ENCODE assay signal across 8 cellular contexts in the genomic region with DNA sequence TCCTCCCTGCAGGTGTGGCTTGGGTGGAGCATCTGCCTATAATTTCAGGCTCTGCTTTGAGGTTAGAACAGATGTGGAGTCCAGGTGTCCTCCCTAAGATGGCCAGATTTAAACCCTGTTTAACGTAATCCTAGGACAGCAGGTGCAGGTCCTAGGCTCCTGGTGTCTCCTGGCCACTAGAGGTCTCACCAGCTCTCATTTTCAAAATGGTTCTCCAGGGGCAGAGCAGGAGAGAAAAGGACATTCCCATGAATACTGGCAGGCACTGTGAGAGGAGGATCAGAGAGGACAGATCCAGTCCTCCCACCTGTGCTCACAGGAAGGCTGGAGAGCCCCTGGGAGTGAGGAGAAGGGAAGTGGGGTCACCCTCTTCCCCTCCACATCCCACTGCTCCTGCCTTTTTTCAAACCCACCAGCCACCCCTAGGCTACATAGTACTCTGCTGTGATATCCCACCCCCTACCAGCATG.
A peak's percentile ranks its signal among the peaks of the same experiment; 100 is the strongest.
DNase-seq lines count a peak whose midpoint lies in the region; ATAC-seq, FAIRE-seq and TF ChIP-seq lines count a peak whose summit lies in the region.

No MANE protein-coding gene starts in this region.

- no peak overlapping the region for H3K4me3 Mint-ChIP-seq in astrocyte (ENCODE audit: unreplicated experiment)

- peaks cover 1% of the 10 kb centered on the region for H3K9me3 Mint-ChIP-seq in astrocyte (ENCODE audit: unreplicated experiment)

- peak; percentile 85 for FAIRE-seq in astrocyte (lab: Jason Lieb, UNC)

- no peak overlapping the region for H2AFZ ChIP-seq in astrocyte (ENCODE audit: low read depth, low read length)

- POLR2A ChIA-PET in BJ (lab: Charles Lee): no interaction called here

- peak; percentile 83 for TF ChIP-seq CTCF in BJ (IDR thresholded peaks at IDR 0.05; ENCODE audit: insufficient read depth, low read depth, low read length)
- peak; percentile 62 for TF ChIP-seq CTCF in astrocyte (IDR thresholded peaks at IDR 0.05; ENCODE audit: insufficient read depth, low read depth, low read length)
- TF ChIP-seq CTCF in testis (IDR thresholded peaks at IDR 0.05): peak; percentile 66 to 78 (median 72)

- 14% methylated on average over 1 of the region's 1 CpG for WGBS in testis, 2 donors

- no peaks in the 10 kb centered on the region for H3K36me3 Mint-ChIP-seq in astrocyte (ENCODE audit: low read depth, unreplicated experiment)

- H3K79me2 ChIP-seq in astrocyte (ENCODE audit: insufficient read depth, low read length): no peaks in the 10 kb centered on the region

- no peak for ATAC-seq in GM18909 (IDR thresholded peaks at IDR 0.05; ENCODE audit: poor library complexity, unreplicated experiment)
- ATAC-seq in HG03442 (IDR thresholded peaks at IDR 0.05; ENCODE audit: unreplicated experiment): no peak

- intact Hi-C loops in testis (cut with DNase I; ENCODE audit: low total_unique reads): loop anchor here (10.0 kb wide), 1 partner anchor 304 kb away; no protein-coding TSS in a partner anchor

- H4K20me1 ChIP-seq in astrocyte (ENCODE audit: insufficient read depth, low read length): no peaks in the 10 kb centered on the region

- H3K9ac ChIP-seq in astrocyte (ENCODE audit: low read length): no peak overlapping the region

- CTCF ChIA-PET in BJ (lab: Yijun Ruan, JAX): interaction anchor here (0.8 to 4.8 kb wide), 26 partner anchors 9 to 437 kb away, joined by 3 to 50 read pairs (median 4); no protein-coding TSS in a partner anchor

- H3K4me1 ChIP-seq in astrocyte (ENCODE audit: insufficient read depth, low read length): peaks cover 13% of the 10 kb centered on the region
- H3K4me1 ChIP-seq in testis: peaks cover 61% of the 10 kb centered on the region

- H3K27me3 Mint-ChIP-seq in astrocyte (ENCODE audit: low read depth, unreplicated experiment): peaks cover 26% of the 10 kb centered on the region

- no peak overlapping the region for H3K27ac ChIP-seq in astrocyte (ENCODE audit: low read depth, low read length)
- H3K27ac ChIP-seq in testis: no peak overlapping the region

- H3K27ac Mint-ChIP-seq in astrocyte (ENCODE audit: unreplicated experiment): no peak overlapping the region

- H3K4me2 ChIP-seq in astrocyte (ENCODE audit: low read length): no peak overlapping the region

- no peak for TF ChIP-seq POLR2A in testis (IDR thresholded peaks at IDR 0.05)

- H3K27me3 ChIP-seq in BJ (ENCODE audit: control insufficient read depth, insufficient read depth, low read length) (peaks cover 2% of the 10 kb centered on the region; the same call in 1 of the 2 replicates), H7 (ENCODE audit: control insufficient read depth, insufficient read depth, low read length) (no peaks in the 10 kb centered on the region), astrocyte (ENCODE audit: insufficient read depth, low read length) (no peaks in the 10 kb centered on the region), testis (no peaks in the 10 kb centered on the region)

- H3K9me3 ChIP-seq in astrocyte (ENCODE audit: insufficient read depth, low read depth, low read length) (no peaks in the 10 kb centered on the region), testis (no peaks in the 10 kb centered on the region)

- peaks cover 20% of the 10 kb centered on the region for H3K4me1 Mint-ChIP-seq in astrocyte (ENCODE audit: low read depth, unreplicated experiment)

- H3K4me3 ChIP-seq in BJ (ENCODE audit: low read depth, low read length) (no peak overlapping the region), H7 (ENCODE audit: insufficient read depth, low read depth, low read length) (no peak overlapping the region), astrocyte (ENCODE audit: insufficient read depth, low read depth, low read length) (no peak overlapping the region), testis (no peak overlapping the region)

- DNase-seq in BJ (ENCODE audit: low read depth) (no peak), H7 (peak; percentile 85), NCI-H446 (lab: John Stamatoyannopoulos, UW) (peak; percentile 19 to 74), astrocyte (ENCODE audit: low read depth) (peak; percentile 23), iPS-NIHi11 (ENCODE audit: low spot score) (peak; percentile 74), testis (peak; percentile 79)

- H3K36me3 ChIP-seq in BJ (ENCODE audit: control insufficient read depth, insufficient read depth, low read length) (no peaks in the 10 kb centered on the region), H7 (replicated peaks; ENCODE audit: control insufficient read depth, insufficient read depth, low read length) (no peaks in the 10 kb centered on the region), astrocyte (ENCODE audit: insufficient read depth, low read length) (no peaks in the 10 kb centered on the region), testis (ENCODE audit: low read depth, missing control alignments) (no peaks in the 10 kb centered on the region)
